ENCODE assay signal across 8 cellular contexts in the genomic region with DNA sequence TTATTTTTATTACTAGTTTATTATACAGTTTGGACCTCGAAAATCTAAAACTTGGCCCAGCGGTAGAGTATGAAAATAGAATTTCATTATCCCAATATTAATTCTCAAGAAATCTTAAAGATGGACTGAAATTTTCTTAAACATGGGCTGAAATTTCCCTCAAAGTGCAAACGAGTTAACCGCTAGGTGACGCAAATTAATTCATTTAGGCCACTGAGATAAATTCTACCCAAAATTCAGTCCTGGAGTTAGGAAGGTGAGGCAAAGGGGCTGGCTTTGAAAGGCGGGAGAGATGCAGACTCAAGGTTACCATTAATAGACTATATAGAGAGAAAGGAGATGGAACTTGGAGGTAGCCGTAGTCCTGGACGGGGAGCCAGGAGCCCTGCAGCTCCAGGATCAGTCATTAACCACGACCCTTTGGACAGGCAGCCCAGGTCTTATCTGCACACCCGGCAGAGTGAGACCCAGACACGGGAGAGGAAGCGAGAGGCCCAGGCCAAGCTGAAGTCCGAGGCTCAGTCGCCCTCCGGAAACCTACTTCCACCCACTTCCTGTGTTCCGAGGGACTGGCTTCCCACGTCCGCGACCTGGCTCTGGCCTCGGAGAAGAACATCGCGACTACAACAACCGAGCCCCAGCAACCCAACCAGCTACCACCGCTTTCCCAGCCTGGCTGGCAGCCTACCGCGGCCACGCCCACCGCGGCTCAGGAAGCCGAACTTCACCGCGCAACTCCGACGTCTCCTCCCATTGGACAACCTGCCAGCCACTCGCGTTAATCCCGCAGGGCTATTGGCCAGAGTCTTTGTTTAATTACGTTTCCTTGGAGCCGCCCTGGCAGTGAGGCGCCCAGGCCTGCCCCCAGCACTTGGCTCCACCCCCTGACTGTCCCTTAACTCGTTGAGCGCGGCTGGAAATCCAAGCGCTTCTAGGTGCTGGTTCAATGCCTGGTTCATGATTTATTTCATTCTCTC. TPM values are rescaled to one million over a fixed set of nuclear protein-coding genes. Genes with fewer than 3 reads are reported as not detected.
DNase-seq lines count a peak whose midpoint lies in the region; ATAC-seq and TF ChIP-seq lines count a peak whose summit lies in the region.

TSS of gene EFCAB11 (minus strand) at position 686 of the 977 bp plus-strand sequence. CDS start at position 616, 70 bp downstream.

- H3K27ac ChIP-seq in HUES48 (ENCODE audit: low read depth, low read length) (peak within 1 kb of the TSS; percentile 82), endodermal cell (ENCODE audit: low read depth, low read length) (peak within 1 kb of the TSS; percentile 32)

- H3K4me1 ChIP-seq in HUES48 (ENCODE audit: control insufficient read depth, insufficient read depth, low read length), result peaks cover 13% of the 10 kb centered on the region
- H3K4me1 ChIP-seq in NT2/D1 (ENCODE audit: insufficient read depth, insufficient read length), result no peaks in the 10 kb centered on the region
- H3K4me1 ChIP-seq in endodermal cell (ENCODE audit: control insufficient read depth, insufficient read depth, low read length), result peaks cover 5% of the 10 kb centered on the region

- peaks cover 26% of the 10 kb centered on the region for H3K4me1 Mint-ChIP-seq in Calu3 (ENCODE audit: low read depth, unreplicated experiment)
- peaks cover 23% of the 10 kb centered on the region for H3K4me1 Mint-ChIP-seq in endodermal cell

- 3 to 4% methylated on average over 30 to 44 of the region's 44 CpGs for WGBS in endodermal cell (ENCODE audit: insufficient coverage in 1 of 2, insufficient read length in 1 of 2), 2 experiments

- H3K4me3 ChIP-seq in HUES48 (ENCODE audit: low read depth, low read length) (peak within 1 kb of the TSS; percentile 82), NT2/D1 (ENCODE audit: insufficient read length, low read depth) (peak within 1 kb of the TSS; percentile 84), endodermal cell (ENCODE audit: low read length) (peak within 1 kb of the TSS; percentile 90)

- intact Hi-C loops in Calu3 (cut with micrococcal nuclease; ENCODE audit: unreplicated experiment), result no loop called here

- H3K9me3 ChIP-seq in HUES48 (ENCODE audit: control insufficient read depth, insufficient read depth, low read length) (no peaks in the 10 kb centered on the region), NT2/D1 (ENCODE audit: insufficient read depth, low read length) (peaks cover 15% of the 10 kb centered on the region; the same call in 1 of the 2 replicates), endodermal cell (ENCODE audit: control insufficient read depth, low read length) (peaks cover 15% of the 10 kb centered on the region)

- peak; percentile 96 for DNase-seq in Calu3
- peak; percentile 95 for DNase-seq in NT2/D1 (ENCODE audit: low read depth, low spot score)
- DNase-seq in activated CD8-positive, alpha-beta memory T cell treated with anti-CD3 and anti-CD28 coated beads, Interleukin-2, amount 50 U/mL, for 24 hours (ENCODE audit: extremely low read depth), result peak; percentile 91
- peak; percentile 99 for DNase-seq in endodermal cell
- peak; percentile 97 for DNase-seq in mesenteric fat pad (ENCODE audit: low spot score)
- peak; percentile 78 for DNase-seq in stimulated activated CD8-positive, alpha-beta memory T cell treated with anti-CD3 and anti-CD28 coated beads, Interleukin-15, amount 100 ng/mL, for 24 hours (ENCODE audit: low read depth)

- H3K9ac ChIP-seq in HUES48 (ENCODE audit: low read depth, low read length), result peak within 1 kb of the TSS; percentile 52
- H3K9ac ChIP-seq in NT2/D1 (ENCODE audit: insufficient read length, low read depth), result peak within 1 kb of the TSS; percentile 81
- peak within 1 kb of the TSS; percentile 84 for H3K9ac ChIP-seq in endodermal cell (ENCODE audit: extremely low read depth, low read length, poor library complexity, severe bottlenecking)

- H3K27me3 Mint-ChIP-seq in Calu3 (ENCODE audit: unreplicated experiment) (no peaks in the 10 kb centered on the region), endodermal cell (ENCODE audit: insufficient read depth) (no peaks in the 10 kb centered on the region)

- H3K36me3 Mint-ChIP-seq in Calu3 (ENCODE audit: insufficient read depth, unreplicated experiment) (peaks cover 35% of the 10 kb centered on the region), endodermal cell (ENCODE audit: low read depth) (peaks cover 37% of the 10 kb centered on the region)

- peak within 1 kb of the TSS; percentile 95 for H3K4me3 Mint-ChIP-seq in Calu3 (ENCODE audit: low read depth, unreplicated experiment)
- peak within 1 kb of the TSS; percentile 90 for H3K4me3 Mint-ChIP-seq in endodermal cell

- H3K27me3 ChIP-seq in HUES48 (ENCODE audit: control insufficient read depth, insufficient read depth, low read length) (no peaks in the 10 kb centered on the region), NT2/D1 (ENCODE audit: insufficient read depth, insufficient read length) (no peaks in the 10 kb centered on the region), endodermal cell (ENCODE audit: control insufficient read depth, insufficient read depth, low read length, poor library complexity, severe bottlenecking) (no peaks in the 10 kb centered on the region)

- H3K27ac Mint-ChIP-seq in Calu3 (ENCODE audit: unreplicated experiment) (peak within 1 kb of the TSS; percentile 91), endodermal cell (peak within 1 kb of the TSS; percentile 98)

- TF ChIP-seq CTCF in Calu3 (IDR thresholded peaks at IDR 0.05; ENCODE audit: unreplicated experiment) (no peak), endodermal cell (conservative IDR thresholded peaks at IDR 0.05) (peak; percentile 62)

- H3K36me3 ChIP-seq in HUES48 (ENCODE audit: control insufficient read depth, insufficient read depth, low read length), result peaks cover 26% of the 10 kb centered on the region
- H3K36me3 ChIP-seq in NT2/D1 (ENCODE audit: insufficient read depth, insufficient read length, low read length), result peaks cover 32% of the 10 kb centered on the region
- peaks cover 47% of the 10 kb centered on the region for H3K36me3 ChIP-seq in endodermal cell (ENCODE audit: control insufficient read depth, insufficient read depth, low read length)

- peak; percentile 76 for ATAC-seq in GM21390 (IDR thresholded peaks at IDR 0.05; ENCODE audit: unreplicated experiment)

- H3K9me3 Mint-ChIP-seq in Calu3 (ENCODE audit: low read depth, unreplicated experiment), result no peaks in the 10 kb centered on the region
- H3K9me3 Mint-ChIP-seq in endodermal cell, result no peaks in the 10 kb centered on the region

- CTCF ChIA-PET in Calu3 (lab: Charles Lee), result interaction anchor here (0.6 to 1.3 kb wide), 4 partner anchors 55 to 942 kb away, joined by 3 to 4 read pairs (median 3); no protein-coding TSS in a partner anchor

- BruUV-seq in Calu3 (replicated peaks; lab: Mats Ljungman, UMichigan), result no TSS peak

RNA-seq across cellular contexts. Expression of gene EFCAB11, which starts in this region (rescaled TPM):
- total RNA-seq in Calu3 (2022) (23.6 and 29.4 TPM in 2 replicates), endodermal cell (10 to 100 TPM; 23.8 to 47.6 TPM), mesenteric fat pad (6.1 TPM)
- polyA plus RNA-seq in endodermal cell (2013, experiment 1 of 2), result 18.2 TPM
- polyA plus RNA-seq in endodermal cell (2013, experiment 2 of 2), result 17.8 TPM

Comparison
In these comparisons a context has a peak if more than half of its experiments do, and no peak if none do; other contexts are left out.
1. Peak in every context shown above with its lines: DNase-seq, ATAC-seq, H3K4me3 ChIP-seq and H3K27ac ChIP-seq.